Comparison of ENCODE assay signal across 18 cellular contexts in genomic region chr1:245752551-245752950, GRCh38.
"Had no signal": no experiment of that assay in that cellular context is flagged by ENCODE, and none has a peak within 500 bp of the region (broad histone marks: within the 10 kb centered on the region; RNA-seq: fewer than 3 reads in every experiment).

No MANE protein-coding gene starts in this region.

- H3K4me3 Mint-ChIP-seq: activated CD4-positive, alpha-beta T cell treated with anti-CD3 and anti-CD28 coated beads, Interleukin-2, amount 10 ng/mL, durations not matched to agents 24 days and 14 days; activated CD8-positive, alpha-beta memory T cell treated with anti-CD3 and anti-CD28 coated beads, Interleukin-2, amount 10 ng/mL, durations not matched to agents 7 days and 5 days; activated CD8-positive, alpha-beta T cell treated with anti-CD3 and anti-CD28 coated beads for 36 hours; activated naive CD4-positive, alpha-beta T cell treated with anti-CD3 and anti-CD28 coated beads, Interleukin-2, amount 10 ng/mL, durations not matched to agents 7 days and 5 days; stimulated activated naive CD8-positive, alpha-beta T cell treated with anti-CD3 and anti-CD28 coated beads, Interleukin-15, Interleukin-2, amounts not matched to agents 100 ng/mL and 50 ng/mL, for 24 hours; T-helper 17 cell had no signal

- ATAC-seq: activated CD8-positive, alpha-beta memory T cell treated with anti-CD3 and anti-CD28 coated beads, Interleukin-2, amount 10 ng/mL, durations not matched to agents 7 days and 5 days; activated CD8-positive, alpha-beta T cell treated with anti-CD3 and anti-CD28 coated beads for 36 hours; body of pancreas; T-helper 17 cell had no signal

- H3K27me3 Mint-ChIP-seq: activated CD4-positive, alpha-beta T cell treated with anti-CD3 and anti-CD28 coated beads, Interleukin-2, amount 10 ng/mL, durations not matched to agents 24 days and 14 days; activated CD8-positive, alpha-beta memory T cell treated with anti-CD3 and anti-CD28 coated beads, Interleukin-2, amount 10 ng/mL, durations not matched to agents 7 days and 5 days; activated CD8-positive, alpha-beta T cell treated with anti-CD3 and anti-CD28 coated beads for 36 hours; activated naive CD4-positive, alpha-beta T cell treated with anti-CD3 and anti-CD28 coated beads, Interleukin-2, amount 10 ng/mL, durations not matched to agents 7 days and 5 days; progenitor cell of endocrine pancreas; stimulated activated naive CD8-positive, alpha-beta T cell treated with anti-CD3 and anti-CD28 coated beads, Interleukin-15, Interleukin-2, amounts not matched to agents 100 ng/mL and 50 ng/mL, for 24 hours; T-helper 17 cell had no signal

- H3K27ac Mint-ChIP-seq: activated CD4-positive, alpha-beta T cell treated with anti-CD3 and anti-CD28 coated beads, Interleukin-2, amount 10 ng/mL, durations not matched to agents 24 days and 14 days; activated CD8-positive, alpha-beta memory T cell treated with anti-CD3 and anti-CD28 coated beads, Interleukin-2, amount 10 ng/mL, durations not matched to agents 7 days and 5 days; activated CD8-positive, alpha-beta T cell treated with anti-CD3 and anti-CD28 coated beads for 36 hours; activated naive CD4-positive, alpha-beta T cell treated with anti-CD3 and anti-CD28 coated beads, Interleukin-2, amount 10 ng/mL, durations not matched to agents 7 days and 5 days; progenitor cell of endocrine pancreas; stimulated activated naive CD8-positive, alpha-beta T cell treated with anti-CD3 and anti-CD28 coated beads, Interleukin-15, Interleukin-2, amounts not matched to agents 100 ng/mL and 50 ng/mL, for 24 hours; T-helper 17 cell had no signal

- H3K4me3 ChIP-seq: body of pancreas, left ventricle myocardium inferior, spleen, tibial nerve, uterus had no signal

- DNase-seq: activated CD4-positive, alpha-beta T cell treated with anti-CD3 and anti-CD28 coated beads, Interleukin-2, amount 10 ng/mL, durations not matched to agents 24 days and 14 days; activated CD8-positive, alpha-beta memory T cell treated with anti-CD3 and anti-CD28 coated beads, Interleukin-2, amount 10 ng/mL, durations not matched to agents 7 days and 5 days; activated CD8-positive, alpha-beta T cell treated with anti-CD3 and anti-CD28 coated beads for 36 hours; activated effector memory CD4-positive, alpha-beta T cell treated with anti-CD3 and anti-CD28 coated beads, Interleukin-2, amount 50 U/mL, for 16 hours; activated naive CD4-positive, alpha-beta T cell treated with anti-CD3 and anti-CD28 coated beads, Interleukin-2, amount 10 ng/mL, durations not matched to agents 7 days and 5 days; activated T-cell treated with anti-CD3 and anti-CD28 coated beads for 4 hours; body of pancreas; effector CD4-positive, alpha-beta T cell; hypothalamus; left ventricle myocardium inferior; spleen; stimulated activated CD4-positive, alpha-beta T cell treated with anti-CD3 and anti-CD28 coated beads, Interleukin-4, amount 100 ng/mL, for 24 hours; substantia nigra; T-helper 17 cell; uterus had no signal

- H3K4me1 Mint-ChIP-seq: activated CD4-positive, alpha-beta T cell treated with anti-CD3 and anti-CD28 coated beads, Interleukin-2, amount 10 ng/mL, durations not matched to agents 24 days and 14 days; activated CD8-positive, alpha-beta memory T cell treated with anti-CD3 and anti-CD28 coated beads, Interleukin-2, amount 10 ng/mL, durations not matched to agents 7 days and 5 days; activated naive CD4-positive, alpha-beta T cell treated with anti-CD3 and anti-CD28 coated beads, Interleukin-2, amount 10 ng/mL, durations not matched to agents 7 days and 5 days; T-helper 17 cell had no signal

- H3K27me3 ChIP-seq: body of pancreas, spleen, tibial nerve, uterus had no signal

- H3K36me3 ChIP-seq: uterus had no signal

- H3K27ac ChIP-seq: body of pancreas, left ventricle myocardium inferior, spleen, tibial nerve, uterus had no signal

- H3K4me1 ChIP-seq: body of pancreas, left ventricle myocardium inferior, spleen, tibial nerve, uterus had no signal
